19 cellular contexts compared by ENCODE assay signal in the genomic region with DNA sequence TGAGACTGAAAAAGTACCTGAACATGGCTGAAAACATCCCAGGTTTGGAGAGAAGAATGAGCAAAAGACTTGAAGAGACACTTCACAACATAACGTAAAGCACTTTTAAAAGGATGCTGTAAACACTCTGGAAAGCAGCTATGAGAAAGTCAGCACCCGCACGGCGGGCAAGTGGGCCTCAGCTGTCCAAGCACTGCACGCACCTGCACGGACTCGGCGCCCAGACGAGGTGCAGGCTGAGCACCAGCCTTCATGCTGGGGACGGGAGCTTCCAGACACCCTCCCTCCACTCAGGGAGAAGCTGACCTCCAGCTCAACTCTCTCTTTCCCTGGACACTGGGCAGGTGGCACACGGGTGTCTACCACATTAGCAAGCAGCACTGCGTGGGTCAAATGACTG. TPM values are rescaled to one million over a fixed set of nuclear protein-coding genes. Genes with fewer than 3 reads are reported as not detected.
DNase-seq lines count a peak whose midpoint lies in the region; ATAC-seq, FAIRE-seq and TF ChIP-seq lines count a peak whose summit lies in the region.
"Had no signal": no experiment of that assay in that cellular context is flagged by ENCODE, and none has a peak within 500 bp of the region (broad histone marks: within the 10 kb centered on the region; RNA-seq: fewer than 3 reads in every experiment).

No MANE protein-coding gene starts in this region.

- POLR2A ChIA-PET in SK-N-SH (lab: Yijun Ruan, JAX) (no interaction called here), HepG2 (lab: Yijun Ruan, JAX) (interaction anchor here (1.3 kb wide), 1 partner anchor 162 kb away, joined by 3 read pairs; a partner anchor contains a TSS)

- H3K79me2 ChIP-seq in SK-N-SH (ENCODE audit: insufficient read depth) (peaks cover 10% of the 10 kb centered on the region; the same call in 1 of the 2 replicates), HepG2 (ENCODE audit: insufficient read depth, low read length) (no peaks in the 10 kb centered on the region)

- no peak for TF ChIP-seq RAD21 in SK-N-SH (IDR thresholded peaks at IDR 0.05; ENCODE audit: low read length)
- TF ChIP-seq RAD21 in HepG2 (CRISPR knock-in tag; IDR thresholded peaks at IDR 0.05) = no peak

- H3K27me3 Mint-ChIP-seq in activated T-helper 17 cell treated with anti-CD3 and anti-CD28 coated beads, Interleukin-2, amount 50 U/mL, for 72 hours = no peaks in the 10 kb centered on the region
- H3K27me3 Mint-ChIP-seq: IgD-negative memory B cell had no signal

- no peaks in the 10 kb centered on the region for H3K9me3 Mint-ChIP-seq in activated T-helper 17 cell treated with anti-CD3 and anti-CD28 coated beads, Interleukin-2, amount 50 U/mL, for 72 hours
- H3K9me3 Mint-ChIP-seq: IgD-negative memory B cell had no signal

- H3K4me3 ChIP-seq in SK-N-SH (ENCODE audit: low read depth in 2 of 2, low read length in 1 of 2) (no peak overlapping the region), HepG2 (replicated peaks in 1 of 3; ENCODE audit: insufficient read depth in 1 of 3, low read depth in 2 of 3, low read length in 3 of 3) (no peak overlapping the region), right lobe of liver (no peak overlapping the region)
- H3K4me3 ChIP-seq: GM12878, HAP-1 had no signal

- intact Hi-C loops in HepG2 (cut with micrococcal nuclease; ENCODE audit: unreplicated experiment) = no loop called here
- intact Hi-C loops in right lobe of liver (cut with DNase I) = loop anchor here in 1 of 2 donors (10.0 kb wide), 1 partner anchor 255 kb away; a partner anchor contains a TSS

- no peak overlapping the region for H2AFZ ChIP-seq in SK-N-SH (ENCODE audit: low read depth)
- H2AFZ ChIP-seq in HepG2 (ENCODE audit: low read length) = no peak overlapping the region

- no peaks in the 10 kb centered on the region for H3K9me2 ChIP-seq in SK-N-SH

- TF ChIP-seq POLR2A in HepG2 (IDR thresholded peaks at IDR 0.05; ENCODE audit: insufficient read depth in 1 of 2, low read depth in 2 of 2, low read length in 2 of 2) (no peak), right lobe of liver (IDR thresholded peaks at IDR 0.05) (no peak)

- H3K9me3 ChIP-seq in SK-N-SH (no peaks in the 10 kb centered on the region), HepG2 (ENCODE audit: low read length) (no peaks in the 10 kb centered on the region), right lobe of liver (no peaks in the 10 kb centered on the region)
- H3K9me3 ChIP-seq: HAP-1 had no signal

- H3K36me3 ChIP-seq in SK-N-SH (replicated peaks in 1 of 2; ENCODE audit: control insufficient read depth in 1 of 2, insufficient read depth in 2 of 2, low read length in 1 of 2) (peaks cover 28 to 50% of the 10 kb centered on the region in 2 experiments), HepG2 (replicated peaks in 1 of 2; ENCODE audit: control insufficient read depth in 1 of 2, insufficient read depth in 2 of 2, low read length in 2 of 2) (peaks cover 16 to 22% of the 10 kb centered on the region in 2 experiments; a peak in 4 of 5 replicates), right lobe of liver (no peaks in the 10 kb centered on the region)

- CTCF ChIA-PET in SK-N-SH (lab: Yijun Ruan, JAX) = interaction anchor here (0.6 to 2.9 kb wide), 3 partner anchors 14 to 170 kb away, joined by 3 to 12 read pairs (median 3); a partner anchor contains a TSS
- CTCF ChIA-PET in HepG2 (lab: Yijun Ruan, JAX; ENCODE audit: low intra/inter-chr PET ratio, low total read pairs) = no interaction called here

- no peak for FAIRE-seq in HepG2 (lab: Jason Lieb, UNC)
- FAIRE-seq: GM12878, GM18507 had no signal

- H3K27ac Mint-ChIP-seq in activated T-helper 17 cell treated with anti-CD3 and anti-CD28 coated beads, Interleukin-2, amount 50 U/mL, for 72 hours = no peak overlapping the region
- H3K27ac Mint-ChIP-seq: IgD-negative memory B cell had no signal

- WGBS in SK-N-SH (ENCODE audit: low lambda C conversion rate) = 95% methylated on average over 7 of the region's 12 CpGs
- 99% methylated on average over 11 of the region's 12 CpGs for WGBS in HepG2 (ENCODE audit: low lambda C conversion rate)
- WGBS in right lobe of liver (ENCODE audit: insufficient coverage, low coverage, low lambda C conversion rate, missing lambda C conversion rate) = 94% methylated on average over 3 of the region's 12 CpGs

- no peaks in the 10 kb centered on the region for H3F3A ChIP-seq in SK-N-SH (replicated peaks; ENCODE audit: insufficient read depth)

- H3K36me3 Mint-ChIP-seq in activated T-helper 17 cell treated with anti-CD3 and anti-CD28 coated beads, Interleukin-2, amount 50 U/mL, for 72 hours (ENCODE audit: low read depth) = peaks cover 37% of the 10 kb centered on the region

- H4K20me1 ChIP-seq in SK-N-SH (ENCODE audit: insufficient read depth) (no peaks in the 10 kb centered on the region), HepG2 (ENCODE audit: insufficient read depth, low read length) (no peaks in the 10 kb centered on the region)

- TF ChIP-seq CTCF in SK-N-SH (IDR thresholded peaks at IDR 0.05) (no peak), HepG2 (CRISPR knock-in tag; IDR thresholded peaks at IDR 0.05) (no peak), right lobe of liver (IDR thresholded peaks at IDR 0.05) (no peak)

- H3K4me1 Mint-ChIP-seq in activated T-helper 17 cell treated with anti-CD3 and anti-CD28 coated beads, Interleukin-2, amount 50 U/mL, for 72 hours = peaks cover 18% of the 10 kb centered on the region

- no peak for TF ChIP-seq EP300 in SK-N-SH (IDR thresholded peaks at IDR 0.05; ENCODE audit: borderline replicate concordance in 1 of 2, low read depth in 1 of 2, low read length in 1 of 2)
- TF ChIP-seq EP300 in HepG2 (IDR thresholded peaks at IDR 0.05; ENCODE audit: low read depth in 2 of 2, low read length in 2 of 2) = no peak
- no peak for TF ChIP-seq EP300 in HepG2 (CRISPR knock-in tag; IDR thresholded peaks at IDR 0.05; ENCODE audit: borderline replicate concordance)

- H3K4me2 ChIP-seq in SK-N-SH (no peak overlapping the region), HepG2 (ENCODE audit: low read depth, low read length) (no peak overlapping the region)

- BruUV-seq in HepG2 (replicated peaks; lab: Mats Ljungman, UMichigan) = no TSS peak

- H3K27ac ChIP-seq in SK-N-SH (ENCODE audit: low read depth in 2 of 2, low read length in 1 of 2) = no peak overlapping the region
- H3K27ac ChIP-seq in HepG2 (ENCODE audit: extremely low read length, insufficient read depth, low read length) = no peak overlapping the region
- H3K27ac ChIP-seq in right lobe of liver = no peak overlapping the region
- H3K27ac ChIP-seq: 22Rv1 had no signal

- peak overlapping the region; percentile 45 for H3K4me3 Mint-ChIP-seq in activated T-helper 17 cell treated with anti-CD3 and anti-CD28 coated beads, Interleukin-2, amount 50 U/mL, for 72 hours
- H3K4me3 Mint-ChIP-seq: IgD-negative memory B cell had no signal

- DNase-seq in SK-N-SH = peak; percentile 11
- no peak for DNase-seq in HepG2 (ENCODE audit: low spot score)
- DNase-seq in right lobe of liver = no peak
- DNase-seq in T1000 (lab: John Stamatoyannopoulos, UW) = no peak
- no peak for DNase-seq in NCI-H2227 (lab: John Stamatoyannopoulos, UW; ENCODE audit: unreplicated experiment)
- DNase-seq: DMS53, NCI-H1417, NCI-H2029, NCI-H2171 treated with DMSO at 0.1 percent for 48 hours, NCI-H510A treated with DMSO at 0.1 percent for 48 hours, SIG-M5 had no signal

- no peak for ATAC-seq in SK-N-SH treated with all-trans-retinoic acid at 6 μM for 48 hours
- ATAC-seq in HepG2 = no peak
- ATAC-seq in right lobe of liver = no peak
- ATAC-seq in activated T-helper 17 cell treated with anti-CD3 and anti-CD28 coated beads, Interleukin-2, amount 50 U/mL, for 72 hours (replicated peaks) = no peak
- no peak for ATAC-seq in HG03045 (IDR thresholded peaks at IDR 0.05; ENCODE audit: unreplicated experiment)
- ATAC-seq: GM12878 had no signal

- H3K27me3 ChIP-seq in SK-N-SH (ENCODE audit: insufficient read depth) = no peaks in the 10 kb centered on the region
- H3K27me3 ChIP-seq in HepG2 (ENCODE audit: control insufficient read depth in 1 of 2, insufficient read depth in 2 of 2, low read length in 2 of 2) = no peaks in the 10 kb centered on the region
- no peaks in the 10 kb centered on the region for H3K27me3 ChIP-seq in right lobe of liver

- in situ Hi-C loops in HepG2 (cut with HindIII; ENCODE audit: extremely low pct_ligation_motif_present, low pct_unique_long_range_greater_than_20kb) = no loop called here

- H3K4me1 ChIP-seq in SK-N-SH (ENCODE audit: control insufficient read depth in 1 of 2, insufficient read depth in 2 of 2, low read depth in 1 of 2, low read length in 1 of 2) = no peaks in the 10 kb centered on the region; a peak in 1 of 4 replicates
- no peaks in the 10 kb centered on the region for H3K4me1 ChIP-seq in HepG2 (ENCODE audit: insufficient read depth, low read length)
- H3K4me1 ChIP-seq in right lobe of liver = no peaks in the 10 kb centered on the region
- H3K4me1 ChIP-seq: HAP-1 had no signal

- no peak overlapping the region for H3K9ac ChIP-seq in SK-N-SH
- H3K9ac ChIP-seq in HepG2 (ENCODE audit: insufficient read depth, low read depth, low read length) = no peak overlapping the region

RNA-seq across cellular contexts. Expression of a gene that starts 13.1 kb away (rescaled TPM):
- polyA plus RNA-seq in SK-N-SH (2012; rRNA removed) (68.6 and 82.9 TPM in 2 replicates), HepG2 (2011; rRNA removed) (59.3 and 69.8 TPM in 2 replicates)
- 11.2 and 17.5 TPM in 2 replicates for polyA plus RNA-seq in SK-N-SH (2012; cell fraction: cytosol; rRNA removed)
- polyA plus RNA-seq in SK-N-SH (2012; cell fraction: nucleus; rRNA removed) = 417 and 423 TPM in 2 replicates
- total RNA-seq in HepG2 (2016; rRNA removed; fragmentation: Illumina TruSeq; extraction: Trizol) (54.8 and 59.9 TPM in 2 replicates), right lobe of liver (10 to 100 TPM; 10.1 to 37.4 (median 17.2) TPM)
- total RNA-seq in HepG2 (2016; cell fraction: cytosol; rRNA removed; fragmentation: Illumina TruSeq; extraction: Trizol; ENCODE audit: low read depth) = 85.1 and 122 TPM in 2 replicates
- total RNA-seq in HepG2 (2016; cell fraction: insoluble cytoplasmic fraction; rRNA removed; fragmentation: Illumina TruSeq; extraction: Trizol) = 54.5 and 62.8 TPM in 2 replicates
- 78.3 and 105 TPM in 2 replicates for total RNA-seq in HepG2 (2016; cell fraction: membrane; rRNA removed; fragmentation: Illumina TruSeq; extraction: Trizol)
- 40.6 and 45.1 TPM in 2 replicates for total RNA-seq in HepG2 (2016; cell fraction: nucleus; rRNA removed; fragmentation: Illumina TruSeq; extraction: Trizol)
- polyA plus RNA-seq in HepG2 (2011; cell fraction: cytosol; rRNA removed) = 59.9 and 140 TPM in 2 replicates
- polyA plus RNA-seq in HepG2 (2011; cell fraction: nucleus; rRNA removed) = 103 and 130 TPM in 2 replicates
- 48.8 and 63.7 TPM in 2 replicates for polyA plus RNA-seq in HepG2 (2012)
- polyA plus RNA-seq in HepG2 (2016; cell fraction: cytosol; fragmentation: Illumina TruSeq; extraction: Trizol; ENCODE audit: low read depth) = 113 and 149 TPM in 2 replicates
- 62.5 and 66.4 TPM in 2 replicates for polyA plus RNA-seq in HepG2 (2016; cell fraction: insoluble cytoplasmic fraction; fragmentation: Illumina TruSeq; extraction: Trizol; ENCODE audit: low read depth)
- 95.1 and 110 TPM in 2 replicates for polyA plus RNA-seq in HepG2 (2016; cell fraction: membrane; fragmentation: Illumina TruSeq; extraction: Trizol; ENCODE audit: low read depth)
- polyA plus RNA-seq in HepG2 (2016; cell fraction: nucleus; fragmentation: Illumina TruSeq; extraction: Trizol; ENCODE audit: insufficient read depth, low read depth) = 121 and 124 TPM in 2 replicates
- 23.1 and 32.6 TPM in 2 replicates for polyA minus RNA-seq in HepG2 (2011; rRNA and poly(A)+ RNA removed; ENCODE audit: low replicate concordance)
- 18.1 and 19.8 TPM in 2 replicates for polyA minus RNA-seq in HepG2 (2011; cell fraction: cytosol; rRNA and poly(A)+ RNA removed)
- 27.6 and 37.2 TPM in 2 replicates for polyA minus RNA-seq in HepG2 (2011; cell fraction: nucleus; rRNA and poly(A)+ RNA removed)
- total RNA-seq in activated T-helper 17 cell treated with anti-CD3 and anti-CD28 coated beads, Interleukin-2, amount 50 U/mL, for 72 hours = 10 to 100 TPM; 36.9 to 37.7 TPM

RNA-seq across cellular contexts. Expression of a gene that starts 29.3 kb away (rescaled TPM):
- polyA plus RNA-seq in SK-N-SH (2012; rRNA removed) (68.8 and 70.7 TPM in 2 replicates), HepG2 (2011; rRNA removed) (349 and 598 TPM in 2 replicates)
- 25.2 and 42.6 TPM in 2 replicates for polyA plus RNA-seq in SK-N-SH (2012; cell fraction: cytosol; rRNA removed)
- polyA plus RNA-seq in SK-N-SH (2012; cell fraction: nucleus; rRNA removed) = 38.5 and 58.7 TPM in 2 replicates
- total RNA-seq in HepG2 (2016; rRNA removed; fragmentation: Illumina TruSeq; extraction: Trizol) (99.9 and 242 TPM in 2 replicates), right lobe of liver (10 to 100 TPM in 2 of 6 experiments, 1 to 10 TPM in 4; 4.1 to 34.0 (median 7.3) TPM)
- total RNA-seq in HepG2 (2016; cell fraction: cytosol; rRNA removed; fragmentation: Illumina TruSeq; extraction: Trizol; ENCODE audit: low read depth) = 51.0 and 61.4 TPM in 2 replicates
- total RNA-seq in HepG2 (2016; cell fraction: insoluble cytoplasmic fraction; rRNA removed; fragmentation: Illumina TruSeq; extraction: Trizol) = 83.6 and 248 TPM in 2 replicates
- 88.3 and 97.4 TPM in 2 replicates for total RNA-seq in HepG2 (2016; cell fraction: membrane; rRNA removed; fragmentation: Illumina TruSeq; extraction: Trizol)
- 164 and 200 TPM in 2 replicates for total RNA-seq in HepG2 (2016; cell fraction: nucleus; rRNA removed; fragmentation: Illumina TruSeq; extraction: Trizol)
- 384 and 554 TPM in 2 replicates for polyA plus RNA-seq in HepG2 (2011; cell fraction: cytosol; rRNA removed)
- polyA plus RNA-seq in HepG2 (2011; cell fraction: nucleus; rRNA removed) = 293 and 327 TPM in 2 replicates
- 348 and 404 TPM in 2 replicates for polyA plus RNA-seq in HepG2 (2012)
- 38.7 and 40.7 TPM in 2 replicates for polyA plus RNA-seq in HepG2 (2016; cell fraction: cytosol; fragmentation: Illumina TruSeq; extraction: Trizol; ENCODE audit: low read depth)
- 95.9 and 111 TPM in 2 replicates for polyA plus RNA-seq in HepG2 (2016; cell fraction: insoluble cytoplasmic fraction; fragmentation: Illumina TruSeq; extraction: Trizol; ENCODE audit: low read depth)
- 61.0 and 65.9 TPM in 2 replicates for polyA plus RNA-seq in HepG2 (2016; cell fraction: membrane; fragmentation: Illumina TruSeq; extraction: Trizol; ENCODE audit: low read depth)
- polyA plus RNA-seq in HepG2 (2016; cell fraction: nucleus; fragmentation: Illumina TruSeq; extraction: Trizol; ENCODE audit: insufficient read depth, low read depth) = 334 and 368 TPM in 2 replicates
- polyA minus RNA-seq in HepG2 (2011; rRNA and poly(A)+ RNA removed; ENCODE audit: low replicate concordance) = 181 and 1,731 TPM in 2 replicates
- 365 and 408 TPM in 2 replicates for polyA minus RNA-seq in HepG2 (2011; cell fraction: cytosol; rRNA and poly(A)+ RNA removed)
- 137 and 145 TPM in 2 replicates for polyA minus RNA-seq in HepG2 (2011; cell fraction: nucleus; rRNA and poly(A)+ RNA removed)
- total RNA-seq in activated T-helper 17 cell treated with anti-CD3 and anti-CD28 coated beads, Interleukin-2, amount 50 U/mL, for 72 hours = 100 to 1,000 TPM; 167 to 309 TPM
